ENCODE assay signal across 12 cellular contexts in genomic region chr11:36010010-36010740, GRCh38.
DNase-seq lines count a peak whose midpoint lies in the region; FAIRE-seq and TF ChIP-seq lines count a peak whose summit lies in the region.
"Had no signal": no experiment of that assay in that cellular context is flagged by ENCODE, and none has a peak within 500 bp of the region (broad histone marks: within the 10 kb centered on the region; RNA-seq: fewer than 3 reads in every experiment).

No MANE protein-coding gene starts in this region.

- H3K9ac ChIP-seq in keratinocyte (ENCODE audit: control insufficient read depth, extremely low read depth, insufficient read depth, low read length), result no peak overlapping the region

- H3K27me3 ChIP-seq in keratinocyte (ENCODE audit: control insufficient read depth, extremely low read depth, insufficient read depth, low read length), result no peaks in the 10 kb centered on the region
- H3K27me3 ChIP-seq: ovary had no signal

- peaks cover 27% of the 10 kb centered on the region for H3K79me2 ChIP-seq in keratinocyte (ENCODE audit: control insufficient read depth, insufficient read depth, low read length)

- H3K4me2 ChIP-seq in keratinocyte (ENCODE audit: control insufficient read depth, extremely low read depth, insufficient read depth, low read depth, low read length), result peak overlapping the region; percentile 38

- in situ Hi-C loops in GM13976 (cut with MboI; ENCODE audit: low sequenced_read_pairs, unreplicated experiment), result no loop called here

- peak; percentile 82 for FAIRE-seq in keratinocyte (lab: Jason Lieb, UNC)
- FAIRE-seq: K562 had no signal

- H3K36me3 ChIP-seq in keratinocyte (ENCODE audit: control insufficient read depth in 2 of 2, extremely low read depth in 1 of 2, insufficient read depth in 2 of 2, low read length in 2 of 2), result no peaks in the 10 kb centered on the region
- H3K36me3 ChIP-seq: ovary, thoracic aorta had no signal

- H3K9me3 ChIP-seq in keratinocyte (ENCODE audit: control insufficient read depth, low read depth, low read length), result no peaks in the 10 kb centered on the region
- H3K9me3 ChIP-seq: ovary, thoracic aorta had no signal

- peaks cover 80% of the 10 kb centered on the region for H3K4me1 ChIP-seq in keratinocyte (ENCODE audit: control insufficient read depth, extremely low read depth, insufficient read depth, low read length)

- H3K27ac ChIP-seq in caudate nucleus (ENCODE audit: low read depth, low read length) (peak overlapping the region; percentile 55), keratinocyte (ENCODE audit: control insufficient read depth, insufficient read depth, low read length) (peak overlapping the region; percentile 48)

- no peak overlapping the region for H2AFZ ChIP-seq in keratinocyte (ENCODE audit: control insufficient read depth, low read length)

- dilution Hi-C loops in keratinocyte (cut with MboI; ENCODE audit: extremely low pct_ligation_motif_present, low sequenced_read_pairs), result no loop called here

- H3K9me1 ChIP-seq in keratinocyte (ENCODE audit: control insufficient read depth, extremely low read depth, insufficient read depth, low read length), result no peaks in the 10 kb centered on the region

- H3K4me3 ChIP-seq in keratinocyte (ENCODE audit: control insufficient read depth in 2 of 3, extremely low read depth in 1 of 3, insufficient read depth in 2 of 3, low read depth in 1 of 3, low read length in 3 of 3), result peak overlapping the region in 1 of 3 experiments; percentile 41
- H3K4me3 ChIP-seq: K562, ovary, thoracic aorta had no signal

- TF ChIP-seq CTCF in keratinocyte (optimal IDR thresholded peaks at IDR 0.05 in 1 of 3, IDR thresholded peaks at IDR 0.05 in 1 of 3, conservative IDR thresholded peaks at IDR 0.05 in 1 of 3; ENCODE audit: extremely low read depth in 1 of 3, insufficient read depth in 2 of 3, low read length in 3 of 3) (no peak), GM13976 (IDR thresholded peaks at IDR 0.05; ENCODE audit: borderline replicate concordance, control extremely low read depth, extremely low read depth, insufficient read depth, missing control alignments) (no peak)

- DNase-seq in DMS 273 (lab: John Stamatoyannopoulos, UW; ENCODE audit: unreplicated experiment) (peak; percentile 83), NCI-H345 (lab: John Stamatoyannopoulos, UW) (peak; percentile 40), caudate nucleus (lab: John Stamatoyannopoulos, UW) (peak in 2 of 61 donors; percentile 2 to 93), keratinocyte (ENCODE audit: low read depth, low spot score) (no peak), T1000 (lab: John Stamatoyannopoulos, UW) (no peak), GOT3 (lab: John Stamatoyannopoulos, UW) (no peak), GM13976 (ENCODE audit: low spot score) (no peak)
- no peak for DNase-seq in effector CD8-positive, alpha-beta T cell (lab: John Stamatoyannopoulos, UW)
- DNase-seq: GF-D8, ovary had no signal

- H4K20me1 ChIP-seq in keratinocyte (ENCODE audit: control insufficient read depth, extremely low read depth, insufficient read depth, low read length), result no peaks in the 10 kb centered on the region

Comparison
In these comparisons a context has a peak if more than half of its experiments do, and no peak if none do; other contexts are left out.
1. DNase-seq: peak in DMS 273 (single experiment) and NCI-H345 (single experiment); none in keratinocyte (single experiment), effector CD8-positive, alpha-beta T cell (single experiment), T1000 (single experiment), GOT3 (single experiment) and GM13976 (single experiment).